1 cellular context compared by ENCODE assay signal in genomic region chr16:30761928-30762902, GRCh38.
TF ChIP-seq lines count a peak whose summit lies in the region.

Gene CFAP119, minus strand, starts transcription at chr16:30762062. Its CDS starts 314 bp downstream, at chr16:30761748.
Gene RNF40, plus strand, starts transcription at chr16:30762322. Its CDS starts 224 bp downstream, at chr16:30762546.

TF ChIP-seq in GM12878, 131 proteins besides CTCF, POLR2A, EP300 and RAD21 (continued from another document and continues in another):
- no peak for TF ChIP-seq IRF5 (IDR thresholded peaks at IDR 0.05; ENCODE audit: borderline replicate concordance)
- TF ChIP-seq PKNOX1 (IDR thresholded peaks at IDR 0.05), result peak; percentile 87
- TF ChIP-seq E2F8 (IDR thresholded peaks at IDR 0.05; ENCODE audit: low read depth, partially characterized antibody), result peak; percentile 64
- TF ChIP-seq PAX5 (IDR thresholded peaks at IDR 0.05; ENCODE audit: borderline replicate concordance, low read depth, low read length), result no peak
- TF ChIP-seq PRDM15 (CRISPR knock-in tag; IDR thresholded peaks at IDR 0.05), result no peak
- peak; percentile 77 for TF ChIP-seq ZBTB40 (IDR thresholded peaks at IDR 0.05; ENCODE audit: borderline replicate concordance)
- peak; percentile 87 for TF ChIP-seq CREM (IDR thresholded peaks at IDR 0.05; ENCODE audit: low read depth)
- TF ChIP-seq POLR2AphosphoS5 (IDR thresholded peaks at IDR 0.05; ENCODE audit: low read length), result peak; percentile 79; the same call in 1 of the 2 replicates
- TF ChIP-seq PAX8 (IDR thresholded peaks at IDR 0.05), result no peak
- TF ChIP-seq GABPA (IDR thresholded peaks at IDR 0.05; ENCODE audit: low read depth), result peak; percentile 63; the same call in 1 of the 2 replicates
- peak; percentile 65; the same call in 1 of the 2 replicates for TF ChIP-seq E2F4 (IDR thresholded peaks at IDR 0.05; ENCODE audit: low read depth, low read length)
- 0 out of 2 replicates have a peak, but pooled peaks have one; percentile 42 for TF ChIP-seq ZNF687 (IDR thresholded peaks at IDR 0.05)
- TF ChIP-seq MAX (IDR thresholded peaks at IDR 0.05; ENCODE audit: low read depth, low read length), result peak; percentile 22; the same call in 1 of the 2 replicates
- TF ChIP-seq CBFB (IDR thresholded peaks at IDR 0.05; ENCODE audit: low read depth), result peak; percentile 24; the same call in 1 of the 2 replicates
- peak; percentile 75 for TF ChIP-seq RFX5 (IDR thresholded peaks at IDR 0.05; ENCODE audit: low read depth, low read length)
- 0 out of 2 replicates have a peak, but pooled peaks have one; percentile 60 for TF ChIP-seq HDGF (IDR thresholded peaks at IDR 0.05)
- TF ChIP-seq BCL3 (IDR thresholded peaks at IDR 0.05; ENCODE audit: borderline replicate concordance, insufficient read depth, low read depth, low read length, poor library complexity, severe bottlenecking), result no peak
- TF ChIP-seq MYC (IDR thresholded peaks at IDR 0.05; ENCODE audit: insufficient read depth, insufficient read length, insufficient replicate concordance, low read length, severe bottlenecking), result no peak
- TF ChIP-seq IKZF1 (conservative IDR thresholded peaks at IDR 0.05), result peak; percentile 38
- no peak for TF ChIP-seq YBX1 (IDR thresholded peaks at IDR 0.05)
- TF ChIP-seq RELB (IDR thresholded peaks at IDR 0.05; ENCODE audit: low read depth), result peak; percentile 72
- peak; percentile 69 for TF ChIP-seq NRF1 (conservative IDR thresholded peaks at IDR 0.05; ENCODE audit: low read depth, low read length)
- peak; percentile 96 for TF ChIP-seq BMI1 (IDR thresholded peaks at IDR 0.05; ENCODE audit: borderline replicate concordance)
- peak; percentile 97 for TF ChIP-seq SIN3A (IDR thresholded peaks at IDR 0.05; ENCODE audit: low read depth, low read length)
- TF ChIP-seq GATAD2B (conservative IDR thresholded peaks at IDR 0.05; ENCODE audit: low read depth), result 0 out of 2 replicates have a peak, but pooled peaks have one; percentile 4
- TF ChIP-seq ELK1 (IDR thresholded peaks at IDR 0.05; ENCODE audit: low read depth, low read length), result no peak
- peak; percentile 96 for TF ChIP-seq CREB1 (IDR thresholded peaks at IDR 0.05; ENCODE audit: low read depth)
- TF ChIP-seq BACH1 (IDR thresholded peaks at IDR 0.05; ENCODE audit: borderline replicate concordance), result peak; percentile 50; the same call in 1 of the 2 replicates
